ENCODE assay signal across 8 cellular contexts in the genomic region with DNA sequence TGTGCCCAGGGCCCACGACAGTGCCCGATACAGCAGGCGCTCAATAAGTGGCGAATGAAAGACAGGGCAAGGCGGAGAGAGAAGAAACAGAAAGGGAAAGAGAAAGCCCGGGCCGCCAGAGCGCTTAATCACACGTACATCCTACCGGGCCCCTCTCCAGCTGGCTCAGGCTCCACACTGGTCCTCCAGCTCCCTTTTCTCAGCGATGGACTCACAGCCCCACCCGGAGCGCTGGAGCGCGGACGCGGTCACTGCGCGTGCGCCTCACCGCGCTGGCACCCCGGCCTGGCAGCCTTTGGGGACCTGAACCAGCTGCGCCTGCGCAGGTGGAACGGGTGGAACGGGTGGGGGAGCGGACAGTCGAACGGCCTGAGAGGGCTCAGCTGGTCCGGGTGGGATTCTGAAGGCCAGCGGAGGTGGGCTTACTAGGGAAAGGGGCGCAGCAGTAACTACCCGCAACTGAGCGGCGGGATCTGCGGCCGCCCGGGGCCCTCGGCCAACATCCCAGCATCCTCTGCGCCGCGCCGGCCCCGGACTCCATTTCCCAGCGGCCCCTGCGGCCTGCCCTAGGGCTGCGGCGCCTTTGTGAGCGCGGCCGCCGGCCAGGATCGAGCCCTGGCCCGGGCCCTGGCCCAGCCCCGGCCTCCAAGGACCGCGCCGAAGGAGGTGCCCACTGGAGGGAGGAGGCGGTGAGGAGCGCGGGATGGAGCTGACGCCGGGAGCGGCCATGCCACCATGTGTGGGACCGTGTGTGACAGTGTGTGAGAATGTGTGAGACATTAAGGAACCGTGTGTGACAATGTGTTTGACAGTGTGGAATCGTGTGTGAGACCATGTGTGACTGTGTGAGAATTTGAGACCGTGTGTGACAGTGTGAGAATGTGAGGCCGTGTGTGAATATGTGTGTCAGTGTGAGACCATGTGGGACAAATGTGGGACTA. TPM values are rescaled to one million over a fixed set of nuclear protein-coding genes. Genes with fewer than 3 reads are reported as not detected.
DNase-seq lines count a peak whose midpoint lies in the region; ATAC-seq lines count a peak whose summit lies in the region.

A gene (plus strand): TSS at position 569 of the 941 bp plus-strand sequence. CDS start 2,783 bp downstream, outside the sequence.

- H3K27ac ChIP-seq in CD4-positive, alpha-beta memory T cell (ENCODE audit: low read depth, low read length) = peak within 1 kb of the TSS; percentile 92

- peaks cover 21% of the 10 kb centered on the region for H3K4me1 ChIP-seq in CD4-positive, alpha-beta memory T cell (ENCODE audit: insufficient read depth, low read length)
- H3K4me1 ChIP-seq in NT2/D1 (ENCODE audit: insufficient read depth, insufficient read length) = peaks cover 4% of the 10 kb centered on the region

- H3K9ac ChIP-seq in NT2/D1 (ENCODE audit: insufficient read length, low read depth) = peak within 1 kb of the TSS; percentile 96

- H3K4me1 Mint-ChIP-seq in CD4-positive, alpha-beta memory T cell = peaks cover 20 to 36% (median 26%) of the 10 kb centered on the region in 4 donors

- H3K9me3 ChIP-seq in CD4-positive, alpha-beta memory T cell (ENCODE audit: control insufficient read depth in 1 of 2, low read length in 2 of 2) = peaks cover 4 to 32% of the 10 kb centered on the region in 2 donors
- H3K9me3 ChIP-seq in NT2/D1 (ENCODE audit: insufficient read depth, low read length) = peaks cover 40% of the 10 kb centered on the region

- no peaks in the 10 kb centered on the region for H3K27me3 Mint-ChIP-seq in CD4-positive, alpha-beta memory T cell

- H3K4me3 Mint-ChIP-seq in CD4-positive, alpha-beta memory T cell = peak within 1 kb of the TSS; percentile 93 to 99 (median 97)

- peak within 1 kb of the TSS; percentile 77 to 96 for H3K4me3 ChIP-seq in CD4-positive, alpha-beta memory T cell (ENCODE audit: low read length in 2 of 2)
- H3K4me3 ChIP-seq in NT2/D1 (ENCODE audit: insufficient read length, low read depth) = peak within 1 kb of the TSS; percentile 84

- H3K27ac Mint-ChIP-seq in CD4-positive, alpha-beta memory T cell = peak within 1 kb of the TSS; percentile 88 to 99 (median 98)

- no peaks in the 10 kb centered on the region for H3K27me3 ChIP-seq in CD4-positive, alpha-beta memory T cell (ENCODE audit: insufficient read depth, low read length)
- H3K27me3 ChIP-seq in NT2/D1 (ENCODE audit: insufficient read depth, insufficient read length) = no peaks in the 10 kb centered on the region

- peaks cover 19% of the 10 kb centered on the region for H3K36me3 ChIP-seq in CD4-positive, alpha-beta memory T cell (ENCODE audit: insufficient read depth, low read length)
- peaks cover 30% of the 10 kb centered on the region for H3K36me3 ChIP-seq in NT2/D1 (ENCODE audit: insufficient read depth, insufficient read length, low read length)

- CTCF ChIA-PET in CD4-positive, alpha-beta memory T cell (lab: Charles Lee; ENCODE audit: partially characterized antibody) = interaction anchor here (1.2 kb wide), 1 partner anchor 11 kb away, joined by 5 read pairs; a partner anchor contains a TSS

- peak; percentile 85 for ATAC-seq in GM19463 (IDR thresholded peaks at IDR 0.05; ENCODE audit: unreplicated experiment)

- peak; percentile 90 to 94 (median 92) for DNase-seq in CD4-positive, alpha-beta memory T cell
- DNase-seq in HS-27A (ENCODE audit: low read depth) (peak; percentile 76), NT2/D1 (ENCODE audit: low read depth, low spot score) (peak; percentile 42), activated T-cell treated with anti-CD3 and anti-CD28 coated beads for 24 hours (ENCODE audit: low read depth) (peak; percentile 88), epidermal melanocyte (ENCODE audit: insufficient read length, low spot score) (peak; percentile 92), middle frontal gyrus (ENCODE audit: extremely low spot score, low spot score) (peak; percentile 85)
- DNase-seq in stimulated activated CD8-positive, alpha-beta memory T cell treated with anti-CD3 and anti-CD28 coated beads, Interleukin-15, amount 100 ng/mL, for 48 hours (ENCODE audit: low read depth in 2 of 2) = peak; percentile 87 to 89

- peaks cover 61 to 71% of the 10 kb centered on the region in 2 donors for H3K36me3 Mint-ChIP-seq in CD4-positive, alpha-beta memory T cell

- POLR2A ChIA-PET in CD4-positive, alpha-beta memory T cell (lab: Charles Lee; ENCODE audit: partially characterized antibody) = interaction anchor here (1.1 to 3.9 kb wide), 5 partner anchors 8 to 1874 kb away, joined by 3 to 45 read pairs (median 5); a partner anchor contains a TSS

- intact Hi-C loops in CD4-positive, alpha-beta memory T cell (cut with micrococcal nuclease) = loop anchor here (1.0 to 5.0 kb wide), 4 partner anchors 11 to 193 kb away; a partner anchor contains a TSS

- H3K9me3 Mint-ChIP-seq in CD4-positive, alpha-beta memory T cell = peaks cover 10 to 84% (median 54%) of the 10 kb centered on the region in 8 donors

RNA-seq across cellular contexts. Expression of the gene that starts here (rescaled TPM):
- 10 to 100 TPM in 1 of 2 experiments, 1 to 10 TPM in 1; 9.2 to 14.4 TPM for total RNA-seq in CD4-positive, alpha-beta memory T cell
- polyA plus RNA-seq in CD4-positive, alpha-beta memory T cell = 10 to 100 TPM; 10.2 to 16.5 TPM

Comparison
In these comparisons a context has a peak if more than half of its experiments do, and no peak if none do; other contexts are left out.
1. Peak in every context shown above with its lines: DNase-seq, ATAC-seq, H3K4me3 ChIP-seq and H3K27ac ChIP-seq.
2. DNase-seq: peak in every context shown above with its lines; median percentile 92 in CD4-positive, alpha-beta memory T cell; 92 in epidermal melanocyte; 88 in activated T-cell treated with anti-CD3 and anti-CD28 coated beads for 24 hours; 88 in stimulated activated CD8-positive, alpha-beta memory T cell treated with anti-CD3 and anti-CD28 coated beads, Interleukin-15, amount 100 ng/mL, for 48 hours; 85 in middle frontal gyrus; 76 in HS-27A; 42 in NT2/D1.